ENCODE assay signal across 27 cellular contexts in genomic region chr12:42182394-42182793, GRCh38.
"Had no signal": no experiment of that assay in that cellular context is flagged by ENCODE, and none has a peak within 500 bp of the region (broad histone marks: within the 10 kb centered on the region; RNA-seq: fewer than 3 reads in every experiment).

No MANE protein-coding gene starts in this region.

- H3K27ac ChIP-seq: hepatocyte, neural progenitor cell, parathyroid adenoma, psoas muscle, testis, transverse colon, WERI-Rb-1 had no signal

- H3K27ac Mint-ChIP-seq: activated CD8-positive, alpha-beta memory T cell treated with anti-CD3 and anti-CD28 coated beads, Interleukin-2, amount 10 ng/mL, durations not matched to agents 7 days and 5 days; activated CD8-positive, alpha-beta T cell treated with anti-CD3 and anti-CD28 coated beads, Interleukin-2, amount 10 ng/mL, durations not matched to agents 7 days and 5 days; activated T-helper 2 cell treated with anti-CD3 and anti-CD28 coated beads, Interferon-gamma antibody, Interleukin-2, Interleukin-4, amounts not matched to agents 10 μg/mL and 5 μg/mL and 100 μg/mL, durations not matched to agents 14 hours and 24 hours and 36 hours; mesothelial cell of epicardium; neural progenitor cell; T-helper 17 cell had no signal

- H3K4me1 Mint-ChIP-seq: mesothelial cell of epicardium had no signal

- ATAC-seq: activated CD8-positive, alpha-beta memory T cell treated with anti-CD3 and anti-CD28 coated beads, Interleukin-2, amount 10 ng/mL, durations not matched to agents 7 days and 5 days; activated CD8-positive, alpha-beta T cell treated with anti-CD3 and anti-CD28 coated beads, Interleukin-2, amount 10 ng/mL, durations not matched to agents 7 days and 5 days; effector memory CD8-positive, alpha-beta T cell; gastrocnemius medialis; left colon; naive thymus-derived CD4-positive, alpha-beta T cell; psoas muscle; T-helper 17 cell had no signal

- H3K27me3 ChIP-seq: gastrocnemius medialis, hepatocyte, neural progenitor cell, testis, transverse colon had no signal

- H3K4me3 ChIP-seq: gastrocnemius medialis, hepatocyte, neural progenitor cell, psoas muscle, testis, transverse colon had no signal

- H3K9me3 ChIP-seq: gastrocnemius medialis, psoas muscle, testis, transverse colon had no signal

- H3K36me3 ChIP-seq: gastrocnemius medialis, neural progenitor cell had no signal

- H3K4me1 ChIP-seq: parathyroid adenoma, testis, transverse colon had no signal

- H3K4me3 Mint-ChIP-seq: activated CD8-positive, alpha-beta memory T cell treated with anti-CD3 and anti-CD28 coated beads, Interleukin-2, amount 10 ng/mL, durations not matched to agents 7 days and 5 days; activated CD8-positive, alpha-beta T cell treated with anti-CD3 and anti-CD28 coated beads, Interleukin-2, amount 10 ng/mL, durations not matched to agents 7 days and 5 days; effector memory CD8-positive, alpha-beta T cell; mesothelial cell of epicardium; naive thymus-derived CD4-positive, alpha-beta T cell; neural progenitor cell; T-helper 17 cell had no signal

- DNase-seq: activated CD8-positive, alpha-beta memory T cell treated with anti-CD3 and anti-CD28 coated beads, Interleukin-2, amount 10 ng/mL, durations not matched to agents 7 days and 5 days; activated CD8-positive, alpha-beta T cell treated with anti-CD3 and anti-CD28 coated beads, Interleukin-2, amount 10 ng/mL, durations not matched to agents 7 days and 5 days; amygdala; caudate nucleus; cortex of kidney; effector memory CD8-positive, alpha-beta T cell; erythroblast; gastrocnemius medialis; kidney; left colon; naive thymus-derived CD4-positive, alpha-beta T cell; occipital lobe; psoas muscle; stimulated activated CD4-positive, alpha-beta T cell treated with anti-CD3 and anti-CD28 coated beads, Interleukin-15, amount 100 ng/mL, for 24 hours; stimulated activated CD4-positive, alpha-beta T cell treated with anti-CD3 and anti-CD28 coated beads, Interleukin-2, amount 100 ng/mL, for 24 hours; stimulated activated naive CD4-positive, alpha-beta T cell; SW 1271; T-helper 17 cell; T1000; testis; transverse colon; WERI-Rb-1 had no signal

- H3K27me3 Mint-ChIP-seq: activated CD8-positive, alpha-beta memory T cell treated with anti-CD3 and anti-CD28 coated beads, Interleukin-2, amount 10 ng/mL, durations not matched to agents 7 days and 5 days; effector memory CD8-positive, alpha-beta T cell; naive thymus-derived CD4-positive, alpha-beta T cell; T-helper 17 cell had no signal

- H3K9me3 Mint-ChIP-seq: activated T-helper 2 cell treated with anti-CD3 and anti-CD28 coated beads, Interferon-gamma antibody, Interleukin-2, Interleukin-4, amounts not matched to agents 10 μg/mL and 5 μg/mL and 100 μg/mL, durations not matched to agents 14 hours and 24 hours and 36 hours; effector memory CD8-positive, alpha-beta T cell had no signal
